8 cellular contexts compared by ENCODE assay signal in the genomic region with DNA sequence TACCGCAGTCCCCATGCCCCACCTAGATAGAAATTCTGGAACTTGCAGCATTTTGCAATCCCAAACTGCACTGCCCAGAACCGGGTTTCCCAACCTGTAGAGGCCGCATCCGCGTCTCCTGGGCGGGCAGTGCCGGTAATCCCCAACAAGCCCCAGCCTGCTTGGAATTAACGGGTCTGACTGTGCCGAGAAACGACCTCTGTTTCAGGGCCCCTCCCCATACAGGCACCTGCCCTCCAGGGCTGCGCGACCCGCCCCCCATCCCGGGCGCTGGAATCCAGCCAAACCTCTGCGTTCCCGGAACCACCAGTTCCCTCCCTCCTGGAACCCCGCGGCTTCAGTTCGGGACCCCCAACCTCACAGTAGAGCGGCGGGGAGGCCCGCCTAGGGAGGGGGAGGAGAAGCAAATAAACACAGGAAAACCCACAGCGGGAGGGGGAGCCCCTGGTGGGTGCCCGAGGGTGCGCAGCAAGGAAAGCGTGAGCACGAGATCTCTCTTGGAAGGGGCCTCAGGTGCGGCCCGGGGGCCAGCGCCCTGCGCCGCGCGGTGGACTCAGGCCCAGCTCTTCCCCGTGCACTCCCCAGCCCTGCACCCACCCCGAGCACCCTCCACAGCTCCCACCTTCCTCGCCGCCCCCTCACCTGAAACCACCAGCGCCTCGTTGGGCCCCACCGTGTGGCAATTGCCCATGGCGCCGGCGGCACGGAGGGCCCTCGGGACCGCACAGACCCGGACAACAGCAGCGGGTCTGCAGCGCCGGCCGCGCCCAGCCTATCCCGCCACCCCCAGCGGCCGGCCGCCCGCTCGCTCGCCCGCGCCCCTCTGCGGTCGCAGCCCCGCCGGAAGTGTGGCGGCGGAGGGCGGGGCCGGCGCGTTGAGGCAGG. TPM values are rescaled to one million over a fixed set of nuclear protein-coding genes. Genes with fewer than 3 reads are reported as not detected.
DNase-seq lines count a peak whose midpoint lies in the region; ATAC-seq and TF ChIP-seq lines count a peak whose summit lies in the region.

A gene with protein sequence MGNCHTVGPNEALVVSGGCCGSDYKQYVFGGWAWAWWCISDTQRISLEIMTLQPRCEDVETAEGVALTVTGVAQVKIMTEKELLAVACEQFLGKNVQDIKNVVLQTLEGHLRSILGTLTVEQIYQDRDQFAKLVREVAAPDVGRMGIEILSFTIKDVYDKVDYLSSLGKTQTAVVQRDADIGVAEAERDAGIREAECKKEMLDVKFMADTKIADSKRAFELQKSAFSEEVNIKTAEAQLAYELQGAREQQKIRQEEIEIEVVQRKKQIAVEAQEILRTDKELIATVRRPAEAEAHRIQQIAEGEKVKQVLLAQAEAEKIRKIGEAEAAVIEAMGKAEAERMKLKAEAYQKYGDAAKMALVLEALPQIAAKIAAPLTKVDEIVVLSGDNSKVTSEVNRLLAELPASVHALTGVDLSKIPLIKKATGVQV (minus strand): TSS at position 850 of the 885 bp plus-strand sequence. CDS start 159 bp downstream, at position 691.

- TF ChIP-seq CTCF in GM12865 (IDR thresholded peaks at IDR 0.05; ENCODE audit: insufficient read depth, low read depth, low read length, missing control alignments) (peak; percentile 36), MM.1S (IDR thresholded peaks at IDR 0.05; ENCODE audit: low read length) (peak; percentile 34), right atrium auricular region (IDR thresholded peaks at IDR 0.05) (peak; percentile 14 to 46)

- H2AFZ ChIP-seq in MM.1S (ENCODE audit: low read length), result peak within 1 kb of the TSS; percentile 97

- ATAC-seq in GM18520 (IDR thresholded peaks at IDR 0.05; ENCODE audit: unreplicated experiment) (no peak), HG03521 (IDR thresholded peaks at IDR 0.05; ENCODE audit: unreplicated experiment) (no peak)

- H3K4me3 ChIP-seq in GM12865 (ENCODE audit: low read depth, low read length) (peak within 1 kb of the TSS; percentile 93), MM.1S (ENCODE audit: low read length) (peak within 1 kb of the TSS; percentile 95), right atrium auricular region (peak within 1 kb of the TSS; percentile 82 to 97)

- H3K36me3 ChIP-seq in MM.1S (replicated peaks; ENCODE audit: insufficient read depth, low read length) (no peaks in the 10 kb centered on the region), right atrium auricular region (no peaks in the 10 kb centered on the region)

- H3K27me3 ChIP-seq in MM.1S (replicated peaks; ENCODE audit: insufficient read depth, low read length) (no peaks in the 10 kb centered on the region), right atrium auricular region (no peaks in the 10 kb centered on the region)

- DNase-seq in GM12865 (ENCODE audit: low read depth) (peak; percentile 59), MM.1S (peak; percentile 59), T-helper 1 cell (peak; percentile 43 to 65 (median 55)), amniotic epithelial cell (ENCODE audit: low read depth) (peak; percentile 59), right atrium auricular region (ENCODE audit: low spot score) (peak; percentile 84), retina (peak; percentile 79)

- H3K9me2 ChIP-seq in MM.1S (replicated peaks; ENCODE audit: insufficient read depth, low read length), result no peaks in the 10 kb centered on the region

- peaks cover 71% of the 10 kb centered on the region for H3K79me2 ChIP-seq in MM.1S (ENCODE audit: low read length)

- H3F3A ChIP-seq in MM.1S (ENCODE audit: insufficient read depth, low read length), result peaks cover 48% of the 10 kb centered on the region

- H4K20me1 ChIP-seq in MM.1S (ENCODE audit: insufficient read depth, low read length), result no peaks in the 10 kb centered on the region

- peak within 1 kb of the TSS; percentile 81 for H3K9ac ChIP-seq in MM.1S (ENCODE audit: low read length)

- H3K4me2 ChIP-seq in MM.1S (ENCODE audit: low read depth, low read length), result peak within 1 kb of the TSS; percentile 98

- H3K4me1 ChIP-seq in MM.1S (ENCODE audit: low read length) (peaks cover 58% of the 10 kb centered on the region), right atrium auricular region (peaks cover 0 to 53% of the 10 kb centered on the region in 2 donors)

- H3K9me3 ChIP-seq in MM.1S (replicated peaks; ENCODE audit: insufficient read depth, low read length) (no peaks in the 10 kb centered on the region), right atrium auricular region (no peaks in the 10 kb centered on the region)

- H3K27ac ChIP-seq in MM.1S (ENCODE audit: low read length), result peak within 1 kb of the TSS; percentile 48; the same call in 1 of the 2 replicates
- H3K27ac ChIP-seq in right atrium auricular region, result peak within 1 kb of the TSS; percentile 85 to 93

RNA-seq across cellular contexts. Expression of the gene that starts here (rescaled TPM):
- total RNA-seq in right atrium auricular region, result 10 to 100 TPM; 52.8 to 57.7 TPM
